8 cellular contexts compared by ENCODE assay signal in genomic region chrX:276588-277171, GRCh38. TPM values are rescaled to one million over a fixed set of nuclear protein-coding genes. Genes with fewer than 3 reads are reported as not detected.
A peak's percentile ranks its signal among the peaks of the same experiment; 100 is the strongest.
DNase-seq lines count a peak whose midpoint lies in the region; ATAC-seq and TF ChIP-seq lines count a peak whose summit lies in the region.

No MANE protein-coding gene starts in this region.

- H3K27me3 Mint-ChIP-seq in activated CD4-positive, alpha-beta memory T cell treated with anti-CD3 and anti-CD28 coated beads for 36 hours = no peaks in the 10 kb centered on the region

- H3K4me1 Mint-ChIP-seq in activated CD4-positive, alpha-beta memory T cell treated with anti-CD3 and anti-CD28 coated beads for 36 hours (ENCODE audit: low read depth) = peaks cover 6% of the 10 kb centered on the region

- no peak overlapping the region for H3K9ac ChIP-seq in parathyroid adenoma

- ATAC-seq in GM18861 (IDR thresholded peaks at IDR 0.05; ENCODE audit: unreplicated experiment) (peak; percentile 32), HG03064 (IDR thresholded peaks at IDR 0.05; ENCODE audit: low read depth, unreplicated experiment) (peak; percentile 28), foreskin keratinocyte (peak; percentile 90)

- peak overlapping the region; percentile 87 for H3K4me2 ChIP-seq in parathyroid adenoma (ENCODE audit: low read length)

- H3K27ac Mint-ChIP-seq in activated CD4-positive, alpha-beta memory T cell treated with anti-CD3 and anti-CD28 coated beads for 36 hours = no peak overlapping the region

- TF ChIP-seq CTCF in foreskin keratinocyte (conservative IDR thresholded peaks at IDR 0.05) (no peak), parathyroid adenoma (IDR thresholded peaks at IDR 0.05) (no peak)

- CTCF ChIA-PET in activated CD4-positive, alpha-beta memory T cell treated with anti-CD3 and anti-CD28 coated beads for 36 hours (lab: Charles Lee) = no interaction called here

- H3K27me3 ChIP-seq in foreskin keratinocyte (no peaks in the 10 kb centered on the region), parathyroid adenoma (ENCODE audit: control insufficient read depth, insufficient read depth, low read length) (no peaks in the 10 kb centered on the region)

- DNase-seq in activated CD4-positive, alpha-beta memory T cell treated with anti-CD3 and anti-CD28 coated beads for 36 hours = peak; percentile 55
- peak; percentile 27 to 70 for DNase-seq in foreskin keratinocyte
- DNase-seq in KG1 (lab: John Stamatoyannopoulos, UW) = no peak
- DNase-seq in SKM-1 (lab: John Stamatoyannopoulos, UW; ENCODE audit: unreplicated experiment) = no peak
- no peak for DNase-seq in NCI-H526 treated with DMSO at 0.1 percent for 48 hours (lab: John Stamatoyannopoulos, UW)

- H2AFZ ChIP-seq in parathyroid adenoma = peak overlapping the region; percentile 75

- H3K4me3 ChIP-seq in parathyroid adenoma (ENCODE audit: low read depth, low read length) = peak overlapping the region; percentile 69

- POLR2A ChIA-PET in activated CD4-positive, alpha-beta memory T cell treated with anti-CD3 and anti-CD28 coated beads for 36 hours (lab: Charles Lee) = no interaction called here

- H3K9me3 Mint-ChIP-seq in activated CD4-positive, alpha-beta memory T cell treated with anti-CD3 and anti-CD28 coated beads for 36 hours = no peaks in the 10 kb centered on the region

- intact Hi-C loops in activated CD4-positive, alpha-beta memory T cell treated with anti-CD3 and anti-CD28 coated beads for 36 hours (cut with micrococcal nuclease) = no loop called here

- H3K36me3 ChIP-seq in parathyroid adenoma (ENCODE audit: control insufficient read depth, insufficient read depth, low read length) = no peaks in the 10 kb centered on the region

- H3K4me3 Mint-ChIP-seq in activated CD4-positive, alpha-beta memory T cell treated with anti-CD3 and anti-CD28 coated beads for 36 hours = peak overlapping the region; percentile 74

- no peaks in the 10 kb centered on the region for H3K4me1 ChIP-seq in foreskin keratinocyte
- no peaks in the 10 kb centered on the region for H3K4me1 ChIP-seq in parathyroid adenoma

- no peaks in the 10 kb centered on the region for H3K36me3 Mint-ChIP-seq in activated CD4-positive, alpha-beta memory T cell treated with anti-CD3 and anti-CD28 coated beads for 36 hours

- H3K27ac ChIP-seq in foreskin keratinocyte = peak overlapping the region; percentile 71
- no peak overlapping the region for H3K27ac ChIP-seq in parathyroid adenoma

- H3K9me3 ChIP-seq in parathyroid adenoma (ENCODE audit: control insufficient read depth, low read length) = no peaks in the 10 kb centered on the region

- no peaks in the 10 kb centered on the region for H3K79me2 ChIP-seq in parathyroid adenoma

RNA-seq across cellular contexts. Expression of gene PLCXD1, which starts 4.5 kb away (rescaled TPM):
- 10 to 100 TPM; 42.2 to 46.5 TPM for total RNA-seq in activated CD4-positive, alpha-beta memory T cell treated with anti-CD3 and anti-CD28 coated beads for 36 hours
- 15.1 and 20.5 TPM in 2 replicates for total RNA-seq in foreskin keratinocyte
- polyA plus RNA-seq in foreskin keratinocyte = 10.6 and 15.1 TPM in 2 replicates

RNA-seq across cellular contexts. Expression of gene GTPBP6, which starts 41.9 kb away (rescaled TPM):
- 10 to 100 TPM; 60.0 to 62.4 TPM for total RNA-seq in activated CD4-positive, alpha-beta memory T cell treated with anti-CD3 and anti-CD28 coated beads for 36 hours
- 38.7 and 48.4 TPM in 2 replicates for total RNA-seq in foreskin keratinocyte
- 49.1 and 55.4 TPM in 2 replicates for polyA plus RNA-seq in foreskin keratinocyte

Comparison
In these comparisons a context has a peak if more than half of its experiments do, and no peak if none do; other contexts are left out.
1. ATAC-seq: peak in every context shown above with its lines; median percentile 90 in foreskin keratinocyte; 32 in GM18861; 28 in HG03064.
2. DNase-seq: peak in activated CD4-positive, alpha-beta memory T cell treated with anti-CD3 and anti-CD28 coated beads for 36 hours (single experiment) and foreskin keratinocyte (2 of 2); none in KG1 (single experiment), SKM-1 (single experiment) and NCI-H526 treated with DMSO at 0.1 percent for 48 hours (single experiment).